18 cellular contexts compared by ENCODE assay signal in the genomic region with DNA sequence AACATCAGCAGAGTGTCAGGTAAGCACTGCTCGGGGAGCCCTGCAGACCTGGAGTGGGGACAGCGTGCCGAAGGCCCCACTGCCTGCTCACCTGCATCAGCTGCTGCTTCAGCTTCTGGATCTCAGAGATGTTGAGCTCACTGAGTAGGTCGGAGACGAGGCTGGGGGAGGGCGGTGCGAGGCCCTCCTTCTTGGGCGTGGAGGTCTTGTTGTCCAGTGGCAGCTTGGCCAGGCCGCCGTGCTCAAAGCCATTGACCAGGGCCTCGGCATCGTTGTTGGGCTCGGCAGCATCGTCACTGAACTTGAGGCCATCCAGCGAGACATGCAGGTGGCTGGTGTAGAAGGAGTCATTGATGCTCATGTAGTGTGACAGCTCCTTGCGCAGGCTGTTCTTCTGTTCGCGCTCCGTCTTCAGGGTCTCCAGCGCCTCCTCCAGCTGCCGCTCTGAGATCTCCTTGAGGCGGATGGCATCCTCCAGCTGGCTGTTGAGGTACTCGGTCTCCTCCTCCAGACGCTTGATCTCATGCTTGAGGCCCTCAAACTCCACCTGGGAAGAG.
"Had no signal": no experiment of that assay in that cellular context is flagged by ENCODE, and none has a peak within 500 bp of the region (broad histone marks: within the 10 kb centered on the region; RNA-seq: fewer than 3 reads in every experiment).

No MANE protein-coding gene starts in this region.

- FAIRE-seq: kidney had no signal

- H3K9me3 ChIP-seq: gastrocnemius medialis, left ventricle myocardium inferior, prostate gland, testis had no signal

- DNase-seq: activated CD4-positive, alpha-beta T cell treated with anti-CD3 and anti-CD28 coated beads for 1 hour; activated CD4-positive, alpha-beta T cell treated with anti-CD3 and anti-CD28 coated beads, Interleukin-2, amount 50 U/mL, for 48 hours; activated naive CD4-positive, alpha-beta T cell; activated T-cell treated with anti-CD3 and anti-CD28 coated beads, Interleukin-2, amount 50 U/mL, for 72 hours; effector CD4-positive, alpha-beta T cell; gastrocnemius medialis; kidney; left ventricle myocardium inferior; nucleus accumbens; stimulated activated CD4-positive, alpha-beta T cell treated with anti-CD3 and anti-CD28 coated beads, Interleukin-2, amount 100 ng/mL, for 24 hours; stimulated activated naive CD8-positive, alpha-beta T cell treated with anti-CD3 and anti-CD28 coated beads, Interleukin-15, amount 100 ng/mL, for 72 hours; SW 1271; testis had no signal

- H3K9me3 Mint-ChIP-seq: activated T-cell treated with anti-CD3 and anti-CD28 coated beads, Interleukin-2, amount 50 U/mL, for 72 hours; mesothelial cell of epicardium; stimulated activated naive CD8-positive, alpha-beta T cell treated with anti-CD3 and anti-CD28 coated beads, Interleukin-15, amount 100 ng/mL, for 72 hours had no signal

- H3K27me3 Mint-ChIP-seq: stimulated activated naive CD8-positive, alpha-beta T cell treated with anti-CD3 and anti-CD28 coated beads, Interleukin-15, amount 100 ng/mL, for 72 hours had no signal

- H3K4me3 ChIP-seq: cardiac muscle cell, gastrocnemius medialis, left ventricle myocardium inferior, prostate gland, testis had no signal

- H3K27ac ChIP-seq: cardiac muscle cell, epithelial cell of prostate, gastrocnemius medialis, left ventricle myocardium inferior, prostate gland, testis had no signal

- H3K4me3 Mint-ChIP-seq: activated T-cell treated with anti-CD3 and anti-CD28 coated beads, Interleukin-2, amount 50 U/mL, for 72 hours; mesothelial cell of epicardium; stimulated activated naive CD8-positive, alpha-beta T cell treated with anti-CD3 and anti-CD28 coated beads, Interleukin-15, amount 100 ng/mL, for 72 hours had no signal

- H3K27ac Mint-ChIP-seq: activated T-cell treated with anti-CD3 and anti-CD28 coated beads, Interleukin-2, amount 50 U/mL, for 72 hours; mesothelial cell of epicardium; stimulated activated naive CD8-positive, alpha-beta T cell treated with anti-CD3 and anti-CD28 coated beads, Interleukin-15, amount 100 ng/mL, for 72 hours had no signal

- H3K4me1 ChIP-seq: gastrocnemius medialis, prostate gland had no signal

- H3K27me3 ChIP-seq: cardiac muscle cell, gastrocnemius medialis, testis had no signal

- ATAC-seq: activated T-cell treated with anti-CD3 and anti-CD28 coated beads, Interleukin-2, amount 50 U/mL, for 72 hours; gastrocnemius medialis; sciatic nerve; stimulated activated naive CD8-positive, alpha-beta T cell treated with anti-CD3 and anti-CD28 coated beads, Interleukin-15, amount 100 ng/mL, for 72 hours had no signal
